In the genomic region with DNA sequence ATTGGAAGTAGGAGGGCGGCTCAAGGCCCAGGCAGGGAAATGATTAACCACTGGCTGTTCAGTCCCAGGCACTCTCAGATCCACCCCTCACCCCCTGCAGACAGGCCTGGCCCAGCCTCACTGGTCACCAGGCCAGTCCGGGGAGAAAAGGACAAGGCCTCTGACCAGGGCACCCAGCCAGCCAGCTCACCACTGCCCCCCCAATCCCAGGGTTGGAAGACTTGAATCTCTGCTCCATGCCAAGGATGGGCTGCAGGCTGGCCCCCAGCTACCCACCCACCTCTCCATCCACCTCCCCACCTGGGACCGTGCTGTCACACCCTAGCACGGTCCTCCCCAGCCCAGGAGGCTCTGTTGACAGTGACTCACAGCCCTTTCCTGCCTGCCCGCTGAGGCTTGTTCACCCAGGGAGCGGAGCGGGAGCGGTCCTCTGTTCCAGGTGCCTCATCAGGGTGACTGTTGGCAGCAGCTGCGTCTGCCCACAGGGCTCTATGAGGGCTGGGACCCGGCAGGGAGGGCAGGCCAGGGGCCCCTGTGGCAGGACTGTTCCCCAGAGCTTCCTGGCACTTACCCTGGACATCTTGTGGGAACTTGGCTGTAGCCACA, we compare ENCODE assay signal across 9 cellular contexts. TPM values are rescaled to one million over a fixed set of nuclear protein-coding genes. Genes with fewer than 3 reads are reported as not detected.
A peak's percentile ranks its signal among the peaks of the same experiment; 100 is the strongest.
DNase-seq lines count a peak whose midpoint lies in the region; ATAC-seq and TF ChIP-seq lines count a peak whose summit lies in the region.
"Had no signal": no experiment of that assay in that cellular context is flagged by ENCODE, and none has a peak within 500 bp of the region (broad histone marks: within the 10 kb centered on the region; RNA-seq: fewer than 3 reads in every experiment).

No MANE protein-coding gene starts in this region.

- H3K27ac ChIP-seq in VCaP (peak overlapping the region; percentile 92; the same call in 1 of the 2 replicates), right lobe of liver (peak overlapping the region; percentile 43 to 91 (median 84))
- H3K27ac ChIP-seq: esophagus muscularis mucosa had no signal

- H3K9me3 ChIP-seq in right lobe of liver = no peaks in the 10 kb centered on the region
- H3K9me3 ChIP-seq: esophagus muscularis mucosa had no signal

- no peak overlapping the region for H3K27ac Mint-ChIP-seq in type B pancreatic cell

- H3K27me3 Mint-ChIP-seq in type B pancreatic cell = peaks cover 17% of the 10 kb centered on the region

- TF ChIP-seq CTCF in VCaP (conservative IDR thresholded peaks at IDR 0.05) = no peak
- peak in 1 of 4 donors; percentile 9 for TF ChIP-seq CTCF in right lobe of liver (IDR thresholded peaks at IDR 0.05)
- TF ChIP-seq CTCF in type B pancreatic cell (conservative IDR thresholded peaks at IDR 0.05) = no peak

- peak; percentile 47 for TF ChIP-seq POLR2A in right lobe of liver (IDR thresholded peaks at IDR 0.05)

- H3K4me1 ChIP-seq in right lobe of liver = peaks cover 0 to 37% (median 18%) of the 10 kb centered on the region in 4 donors

- H3K36me3 Mint-ChIP-seq in type B pancreatic cell = peaks cover 6% of the 10 kb centered on the region

- peak overlapping the region; percentile 82 for H3K4me3 Mint-ChIP-seq in type B pancreatic cell

- no peaks in the 10 kb centered on the region for H3K9me3 Mint-ChIP-seq in type B pancreatic cell

- WGBS in right lobe of liver (ENCODE audit: insufficient coverage, low coverage, low lambda C conversion rate, missing lambda C conversion rate) = 40% methylated on average over 1 of the region's 10 CpGs

- DNase-seq in HPDE6-E6E7 (ENCODE audit: extremely low spot score) (peak; percentile 89), right lobe of liver (peak; percentile 85 to 97 (median 95)), type B pancreatic cell (ENCODE audit: extremely low spot score, unreplicated experiment) (no peak), cerebellar cortex (ENCODE audit: low spot score) (no peak), iPS-NIHi7 (ENCODE audit: extremely low spot score) (no peak), H7 (no peak)
- DNase-seq: T1000 had no signal

- H3K36me3 ChIP-seq in right lobe of liver (no peaks in the 10 kb centered on the region), H7 (replicated peaks; ENCODE audit: control insufficient read depth, insufficient read depth, low read length) (no peaks in the 10 kb centered on the region)
- H3K36me3 ChIP-seq: esophagus muscularis mucosa had no signal

- peaks cover 26% of the 10 kb centered on the region for H3K4me1 Mint-ChIP-seq in type B pancreatic cell (ENCODE audit: unreplicated experiment)

- intact Hi-C loops in right lobe of liver (cut with DNase I) = no loop called here

- peak overlapping the region in 2 of 3 donors; percentile 14 to 71 for H3K4me3 ChIP-seq in right lobe of liver
- no peak overlapping the region for H3K4me3 ChIP-seq in H7 (ENCODE audit: insufficient read depth, low read depth, low read length)
- H3K4me3 ChIP-seq: esophagus muscularis mucosa had no signal

- peak; percentile 78 to 92 (median 86) for ATAC-seq in right lobe of liver

- no peaks in the 10 kb centered on the region for H3K27me3 ChIP-seq in right lobe of liver
- H3K27me3 ChIP-seq in H7 (ENCODE audit: control insufficient read depth, insufficient read depth, low read length) = peaks cover 42% of the 10 kb centered on the region

RNA-seq across cellular contexts. Expression of a gene that starts 2.2 kb away (rescaled TPM):
- 10 to 100 TPM; 12.2 to 26.7 (median 19.4) TPM for total RNA-seq in right lobe of liver
- total RNA-seq in type B pancreatic cell (ENCODE audit: low replicate concordance) = 41.2 and 79.5 TPM in 2 replicates
- total RNA-seq in H7 (2014; rRNA removed; shearing (Covaris generic)) = 4.3 and 4.5 TPM in 2 replicates

RNA-seq across cellular contexts. Expression of a gene that starts 19.5 kb away (rescaled TPM):
- 1 to 10 TPM in 1 of 6 experiments, under 1 TPM in 2, not detected in 3; 0.18 to 1.1 (median 0.24) TPM for total RNA-seq in right lobe of liver
- total RNA-seq in type B pancreatic cell (ENCODE audit: low replicate concordance) = 21.3 and 63.9 TPM in 2 replicates
- total RNA-seq in H7 (2014; rRNA removed; shearing (Covaris generic)) = 0.17 TPM in 1 of 2 replicates, not detected in the other

RNA-seq across cellular contexts. Expression of a gene that starts 24.6 kb away (rescaled TPM):
- total RNA-seq in right lobe of liver = 1 to 10 TPM in 1 of 6 experiments, under 1 TPM in 2, not detected in 3; 0.26 to 2.0 (median 0.37) TPM
- total RNA-seq in type B pancreatic cell (ENCODE audit: low replicate concordance) = 0.12 and 6.1 TPM in 2 replicates
- total RNA-seq in H7 (2014; rRNA removed; shearing (Covaris generic)) = 0.18 and 1.2 TPM in 2 replicates

Comparison
In these comparisons a context has a peak if more than half of its experiments do, and no peak if none do; other contexts are left out.
1. DNase-seq: peak in HPDE6-E6E7 (single experiment) and right lobe of liver (3 of 3); none in type B pancreatic cell (single experiment), cerebellar cortex (single experiment), iPS-NIHi7 (single experiment) and H7 (single experiment).
2. RNA of a gene that starts 19.5 kb away (total RNA-seq): 21.3 to 63.9 TPM in type B pancreatic cell; 0.18 to 1.1 TPM in right lobe of liver and 0.17 TPM in H7; every median in the first group is over 10 times any median in the second.